Comparison of ENCODE assay signal across 18 cellular contexts in genomic region chr11:25562417-25562816, GRCh38.
"Had no signal": no experiment of that assay in that cellular context is flagged by ENCODE, and none has a peak within 500 bp of the region (broad histone marks: within the 10 kb centered on the region; RNA-seq: fewer than 3 reads in every experiment).

No MANE protein-coding gene starts in this region.

- ATAC-seq: activated T-cell treated with anti-CD3 and anti-CD28 coated beads, Interleukin-2, amount 50 U/mL, for 4 hours; naive thymus-derived CD4-positive, alpha-beta T cell; T-helper 17 cell had no signal

- H3K27ac ChIP-seq: thoracic aorta, vagina had no signal

- H3K4me3 ChIP-seq: lung, thoracic aorta, vagina had no signal

- DNase-seq: activated CD4-positive, alpha-beta T cell treated with anti-CD3 and anti-CD28 coated beads for 4 hours; activated CD4-positive, alpha-beta T cell treated with anti-CD3 and anti-CD28 coated beads, Interleukin-2, amount 50 U/mL, for 48 hours; activated CD4-positive, CD25-positive, alpha-beta regulatory T cell; activated CD8-positive, alpha-beta memory T cell treated with anti-CD3 and anti-CD28 coated beads, Interleukin-2, amount 50 U/mL, for 48 hours; activated naive CD4-positive, alpha-beta T cell treated with Interleukin-2 at 50 U/mL for 16 hours; activated naive CD8-positive, alpha-beta T cell treated with anti-CD3 and anti-CD28 coated beads for 36 hours; activated T-cell treated with anti-CD3 and anti-CD28 coated beads, Interleukin-2, amount 50 U/mL, for 4 hours; amygdala; effector CD8-positive, alpha-beta T cell; erythroblast; naive thymus-derived CD4-positive, alpha-beta T cell; stimulated activated CD4-positive, alpha-beta T cell treated with anti-CD3 and anti-CD28 coated beads, Interleukin-4, amount 100 ng/mL, for 24 hours; stimulated activated naive CD4-positive, alpha-beta T cell treated with Interleukin-2 at 50 U/mL for 16 hours; T-helper 17 cell had no signal

- H3K9me3 ChIP-seq: thoracic aorta, vagina had no signal

- H3K27me3 ChIP-seq: vagina had no signal

- H3K36me3 ChIP-seq: thoracic aorta, vagina had no signal

- FAIRE-seq: keratinocyte had no signal

- H3K4me1 ChIP-seq: vagina had no signal
